In the genomic region with DNA sequence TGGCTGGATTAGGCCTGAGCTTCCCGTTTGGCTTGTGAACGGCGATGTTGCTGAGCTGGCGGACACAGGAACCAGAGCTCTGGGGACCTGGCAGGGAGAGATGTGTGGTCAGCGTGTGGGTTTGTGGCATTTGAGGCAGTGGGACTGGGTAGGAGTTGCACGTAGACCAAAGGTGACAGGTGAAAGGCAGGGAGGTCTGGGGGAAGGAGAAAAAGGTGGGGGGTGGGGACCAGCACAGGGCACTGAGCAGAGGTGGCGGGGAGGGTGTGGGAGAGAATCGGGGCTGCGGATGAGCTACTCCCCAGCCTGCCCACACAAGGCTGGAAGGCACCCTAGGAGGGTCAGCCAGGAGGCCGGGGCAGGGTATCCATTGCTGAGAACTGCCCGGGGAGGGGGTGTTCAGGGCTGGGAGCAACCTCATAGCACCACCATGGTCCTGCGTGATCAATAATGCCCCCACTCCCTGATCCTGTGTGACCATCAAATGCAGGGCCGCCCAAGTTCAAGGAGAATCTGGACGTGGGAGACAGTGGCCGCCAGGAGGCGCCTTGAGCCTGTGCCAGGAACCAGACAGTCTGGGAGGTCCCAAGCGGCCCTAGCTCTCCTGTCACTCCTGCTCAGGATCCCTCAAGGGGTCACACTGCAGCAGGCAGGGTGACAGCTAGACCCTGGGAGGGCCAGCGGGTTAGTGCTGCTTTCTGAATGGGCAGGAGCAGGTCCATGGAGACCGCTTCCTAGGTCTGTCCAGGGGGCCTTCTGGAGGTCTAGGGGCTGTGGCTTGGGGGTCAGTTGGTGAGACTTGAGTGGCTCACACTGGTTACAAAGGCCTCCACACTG, we compare ENCODE assay signal across 8 cellular contexts. TPM values are rescaled to one million over a fixed set of nuclear protein-coding genes. Genes with fewer than 3 reads are reported as not detected.
DNase-seq lines count a peak whose midpoint lies in the region; ATAC-seq and TF ChIP-seq lines count a peak whose summit lies in the region.

No MANE protein-coding gene starts in this region.

- H3K9me3 Mint-ChIP-seq in activated CD4-positive, alpha-beta T cell treated with anti-CD3 and anti-CD28 coated beads, Interleukin-2, amount 10 ng/mL, durations not matched to agents 7 days and 5 days = no peaks in the 10 kb centered on the region
- H3K9me3 Mint-ChIP-seq in nephron progenitor cell = no peaks in the 10 kb centered on the region

- no peak for TF ChIP-seq POLR2A in erythroblast (IDR thresholded peaks at IDR 0.05; ENCODE audit: low read length)

- no peak for ATAC-seq in GM21528 (IDR thresholded peaks at IDR 0.05; ENCODE audit: low FRiP score, unreplicated experiment)

- DNase-seq in NCI-H2196 (lab: John Stamatoyannopoulos, UW; ENCODE audit: unreplicated experiment) (peak; percentile 33), NCI-H2196 treated with DMSO at 0.1 percent for 48 hours (lab: John Stamatoyannopoulos, UW; ENCODE audit: unreplicated experiment) (no peak), NCI-H1436 (lab: John Stamatoyannopoulos, UW) (peak; percentile 84), erythroblast (lab: John Stamatoyannopoulos, UW) (peak; percentile 62 to 69), nephron progenitor cell (peak; percentile 81), pons (ENCODE audit: low spot score) (no peak)
- DNase-seq in activated CD4-positive, alpha-beta T cell treated with anti-CD3 and anti-CD28 coated beads, Interleukin-2, amount 10 ng/mL, durations not matched to agents 7 days and 5 days = peak; percentile 54

- POLR2A ChIA-PET in activated CD4-positive, alpha-beta T cell treated with anti-CD3 and anti-CD28 coated beads, Interleukin-2, amount 10 ng/mL, durations not matched to agents 7 days and 5 days (lab: Charles Lee) = no interaction called here

- peaks cover 12% of the 10 kb centered on the region for H3K4me1 Mint-ChIP-seq in activated CD4-positive, alpha-beta T cell treated with anti-CD3 and anti-CD28 coated beads, Interleukin-2, amount 10 ng/mL, durations not matched to agents 7 days and 5 days
- H3K4me1 Mint-ChIP-seq in nephron progenitor cell = peaks cover 21% of the 10 kb centered on the region

- H3K36me3 Mint-ChIP-seq in activated CD4-positive, alpha-beta T cell treated with anti-CD3 and anti-CD28 coated beads, Interleukin-2, amount 10 ng/mL, durations not matched to agents 7 days and 5 days (ENCODE audit: low read depth) = no peaks in the 10 kb centered on the region
- no peaks in the 10 kb centered on the region for H3K36me3 Mint-ChIP-seq in nephron progenitor cell (ENCODE audit: low read depth)

- H3K27ac Mint-ChIP-seq in activated CD4-positive, alpha-beta T cell treated with anti-CD3 and anti-CD28 coated beads, Interleukin-2, amount 10 ng/mL, durations not matched to agents 7 days and 5 days = no peak overlapping the region
- no peak overlapping the region for H3K27ac Mint-ChIP-seq in nephron progenitor cell

- H3K4me3 Mint-ChIP-seq in activated CD4-positive, alpha-beta T cell treated with anti-CD3 and anti-CD28 coated beads, Interleukin-2, amount 10 ng/mL, durations not matched to agents 7 days and 5 days = no peak overlapping the region
- no peak overlapping the region for H3K4me3 Mint-ChIP-seq in nephron progenitor cell

- peak; percentile 85 for TF ChIP-seq CTCF in nephron progenitor cell (IDR thresholded peaks at IDR 0.05)

- H3K27me3 Mint-ChIP-seq in activated CD4-positive, alpha-beta T cell treated with anti-CD3 and anti-CD28 coated beads, Interleukin-2, amount 10 ng/mL, durations not matched to agents 7 days and 5 days = peaks cover 4% of the 10 kb centered on the region
- peaks cover 16% of the 10 kb centered on the region for H3K27me3 Mint-ChIP-seq in nephron progenitor cell (ENCODE audit: low read depth, poor library complexity)

- CTCF ChIA-PET in activated CD4-positive, alpha-beta T cell treated with anti-CD3 and anti-CD28 coated beads, Interleukin-2, amount 10 ng/mL, durations not matched to agents 7 days and 5 days (lab: Charles Lee) = interaction anchor here (0.6 to 1.8 kb wide), 4 partner anchors 9 to 426 kb away, joined by 3 to 5 read pairs (median 4); a partner anchor contains a TSS

RNA-seq across cellular contexts. Expression of a gene that starts 12.8 kb away (rescaled TPM):
- 100 to 1,000 TPM; 118 to 125 TPM for total RNA-seq in activated CD4-positive, alpha-beta T cell treated with anti-CD3 and anti-CD28 coated beads, Interleukin-2, amount 10 ng/mL, durations not matched to agents 7 days and 5 days

RNA-seq across cellular contexts. Expression of a gene that starts 20.4 kb away (rescaled TPM):
- 100 to 1,000 TPM; 368 to 402 TPM for total RNA-seq in activated CD4-positive, alpha-beta T cell treated with anti-CD3 and anti-CD28 coated beads, Interleukin-2, amount 10 ng/mL, durations not matched to agents 7 days and 5 days

RNA-seq across cellular contexts. Expression of a gene that starts 38.6 kb away (rescaled TPM):
- total RNA-seq in activated CD4-positive, alpha-beta T cell treated with anti-CD3 and anti-CD28 coated beads, Interleukin-2, amount 10 ng/mL, durations not matched to agents 7 days and 5 days = not detected

RNA-seq across cellular contexts. Expression of a gene that starts 52.5 kb away (rescaled TPM):
- not detected for total RNA-seq in activated CD4-positive, alpha-beta T cell treated with anti-CD3 and anti-CD28 coated beads, Interleukin-2, amount 10 ng/mL, durations not matched to agents 7 days and 5 days

RNA-seq across cellular contexts. Expression of a gene that starts 56.0 kb away (rescaled TPM):
- not detected for total RNA-seq in activated CD4-positive, alpha-beta T cell treated with anti-CD3 and anti-CD28 coated beads, Interleukin-2, amount 10 ng/mL, durations not matched to agents 7 days and 5 days

Comparison
In these comparisons a context has a peak if more than half of its experiments do, and no peak if none do; other contexts are left out.
1. DNase-seq: peak in NCI-H2196 (single experiment), NCI-H1436 (single experiment), activated CD4-positive, alpha-beta T cell treated with anti-CD3 and anti-CD28 coated beads, Interleukin-2, amount 10 ng/mL, durations not matched to agents 7 days and 5 days (single experiment), erythroblast (2 of 2) and nephron progenitor cell (single experiment); none in NCI-H2196 treated with DMSO at 0.1 percent for 48 hours (single experiment) and pons (single experiment).